ENCODE assay signal across 8 cellular contexts in genomic region chr3:154252759-154253638, GRCh38.
A peak's percentile ranks its signal among the peaks of the same experiment; 100 is the strongest.
DNase-seq lines count a peak whose midpoint lies in the region; ATAC-seq lines count a peak whose summit lies in the region.

No MANE protein-coding gene starts in this region.

- CTCF ChIA-PET in activated CD4-positive, alpha-beta memory T cell treated with anti-CD3 and anti-CD28 coated beads, Interleukin-2, amount 10 ng/mL, durations not matched to agents 7 days and 5 days (lab: Charles Lee): interaction anchor here (0.7 to 2.7 kb wide), 12 partner anchors 10 to 809 kb away, joined by 3 to 9 read pairs (median 3); partner anchors contain the start of gene ARHGEF26

- no peak overlapping the region for H3K4me3 Mint-ChIP-seq in activated CD4-positive, alpha-beta memory T cell treated with anti-CD3 and anti-CD28 coated beads, Interleukin-2, amount 10 ng/mL, durations not matched to agents 7 days and 5 days
- H3K4me3 Mint-ChIP-seq in effector memory CD8-positive, alpha-beta T cell: no peak overlapping the region
- no peak overlapping the region for H3K4me3 Mint-ChIP-seq in memory B cell

- H3K4me1 Mint-ChIP-seq in activated CD4-positive, alpha-beta memory T cell treated with anti-CD3 and anti-CD28 coated beads, Interleukin-2, amount 10 ng/mL, durations not matched to agents 7 days and 5 days: no peaks in the 10 kb centered on the region
- H3K4me1 Mint-ChIP-seq in effector memory CD8-positive, alpha-beta T cell (ENCODE audit: low read depth in 2 of 2): no peaks in the 10 kb centered on the region
- H3K4me1 Mint-ChIP-seq in memory B cell: no peaks in the 10 kb centered on the region

- no peaks in the 10 kb centered on the region for H3K27me3 Mint-ChIP-seq in activated CD4-positive, alpha-beta memory T cell treated with anti-CD3 and anti-CD28 coated beads, Interleukin-2, amount 10 ng/mL, durations not matched to agents 7 days and 5 days
- no peaks in the 10 kb centered on the region for H3K27me3 Mint-ChIP-seq in effector memory CD8-positive, alpha-beta T cell
- no peaks in the 10 kb centered on the region for H3K27me3 Mint-ChIP-seq in memory B cell

- H3K27ac Mint-ChIP-seq in activated CD4-positive, alpha-beta memory T cell treated with anti-CD3 and anti-CD28 coated beads, Interleukin-2, amount 10 ng/mL, durations not matched to agents 7 days and 5 days: no peak overlapping the region
- H3K27ac Mint-ChIP-seq in effector memory CD8-positive, alpha-beta T cell: no peak overlapping the region
- no peak overlapping the region for H3K27ac Mint-ChIP-seq in memory B cell

- POLR2A ChIA-PET in activated CD4-positive, alpha-beta memory T cell treated with anti-CD3 and anti-CD28 coated beads, Interleukin-2, amount 10 ng/mL, durations not matched to agents 7 days and 5 days (lab: Charles Lee): no interaction called here

- DNase-seq in COR-L47 (lab: John Stamatoyannopoulos, UW) (peak; percentile 87), NCI-H748 treated with DMSO at 0.1 percent for 48 hours (lab: John Stamatoyannopoulos, UW) (peak; percentile 11), memory B cell (ENCODE audit: low spot score in 2 of 2) (peak; percentile 46 to 57)
- peak; percentile 68 for DNase-seq in activated CD4-positive, alpha-beta memory T cell treated with anti-CD3 and anti-CD28 coated beads, Interleukin-2, amount 10 ng/mL, durations not matched to agents 7 days and 5 days
- DNase-seq in effector memory CD8-positive, alpha-beta T cell: peak; percentile 27 to 44 (median 37)
- DNase-seq in stimulated activated CD8-positive, alpha-beta memory T cell treated with anti-CD3 and anti-CD28 coated beads, Interleukin-15, amount 100 ng/mL, for 24 hours (ENCODE audit: low read depth): peak; percentile 38

- peaks cover 46% of the 10 kb centered on the region for H3K36me3 Mint-ChIP-seq in activated CD4-positive, alpha-beta memory T cell treated with anti-CD3 and anti-CD28 coated beads, Interleukin-2, amount 10 ng/mL, durations not matched to agents 7 days and 5 days (ENCODE audit: low read depth)
- peaks cover 34% of the 10 kb centered on the region for H3K36me3 Mint-ChIP-seq in effector memory CD8-positive, alpha-beta T cell (ENCODE audit: insufficient read depth)
- peaks cover 26% of the 10 kb centered on the region for H3K36me3 Mint-ChIP-seq in memory B cell

- no peaks in the 10 kb centered on the region for H3K9me3 Mint-ChIP-seq in activated CD4-positive, alpha-beta memory T cell treated with anti-CD3 and anti-CD28 coated beads, Interleukin-2, amount 10 ng/mL, durations not matched to agents 7 days and 5 days
- no peaks in the 10 kb centered on the region for H3K9me3 Mint-ChIP-seq in effector memory CD8-positive, alpha-beta T cell
- H3K9me3 Mint-ChIP-seq in memory B cell: no peaks in the 10 kb centered on the region

- ATAC-seq in GM19468 (IDR thresholded peaks at IDR 0.05; ENCODE audit: extremely low read depth, unreplicated experiment): peak; percentile 96
- ATAC-seq in HG03571 (IDR thresholded peaks at IDR 0.05; ENCODE audit: unreplicated experiment): peak; percentile 91
- no peak for ATAC-seq in effector memory CD8-positive, alpha-beta T cell (replicated peaks)
- peak; percentile 65 for ATAC-seq in memory B cell (ENCODE audit: low read depth)

Comparison
In these comparisons a context has a peak if more than half of its experiments do, and no peak if none do; other contexts are left out.
1. DNase-seq: peak in every context shown above with its lines; median percentile 87 in COR-L47; 68 in activated CD4-positive, alpha-beta memory T cell treated with anti-CD3 and anti-CD28 coated beads, Interleukin-2, amount 10 ng/mL, durations not matched to agents 7 days and 5 days; 52 in memory B cell; 38 in stimulated activated CD8-positive, alpha-beta memory T cell treated with anti-CD3 and anti-CD28 coated beads, Interleukin-15, amount 100 ng/mL, for 24 hours; 37 in effector memory CD8-positive, alpha-beta T cell; 11 in NCI-H748 treated with DMSO at 0.1 percent for 48 hours.